ENCODE assay signal across 24 cellular contexts in the genomic region with DNA sequence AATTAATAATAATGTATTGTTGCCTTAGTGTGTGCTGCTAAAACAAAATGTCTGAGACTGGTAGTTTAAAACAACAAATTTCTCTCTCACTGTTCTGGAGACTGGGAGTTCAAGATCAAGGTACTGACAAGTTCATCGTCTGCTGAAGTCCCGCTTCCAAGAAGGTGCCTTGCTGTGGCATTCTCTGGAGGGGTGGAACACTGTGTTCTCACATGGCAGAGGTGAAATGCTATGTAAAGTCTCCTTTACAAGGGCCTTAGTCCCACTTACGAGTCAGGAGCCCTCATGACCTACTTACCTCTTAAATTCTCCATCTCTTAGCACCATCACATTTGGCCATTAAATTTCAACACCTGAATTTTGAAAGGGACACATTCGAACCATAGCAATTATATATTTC.
DNase-seq lines count a peak whose midpoint lies in the region; ATAC-seq and TF ChIP-seq lines count a peak whose summit lies in the region.
"Had no signal": no experiment of that assay in that cellular context is flagged by ENCODE, and none has a peak within 500 bp of the region (broad histone marks: within the 10 kb centered on the region; RNA-seq: fewer than 3 reads in every experiment).

No MANE protein-coding gene starts in this region.

- H3K18ac ChIP-seq in mesenchymal stem cell (ENCODE audit: low read depth in 1 of 2, low read length in 2 of 2), result no peak overlapping the region

- intact Hi-C loops in left lung (cut with DNase I), result no loop called here

- H4K8ac ChIP-seq in mesenchymal stem cell (ENCODE audit: low read length), result peak overlapping the region; percentile 91

- DNase-seq in left lung (peak in 1 of 2 donors; percentile 43), mesenchymal stem cell (no peak), chondrocyte (ENCODE audit: low spot score) (no peak)
- DNase-seq in activated effector memory CD4-positive, alpha-beta T cell treated with anti-CD3 and anti-CD28 coated beads, Interleukin-2, amount 50 U/mL, for 16 hours, result no peak
- DNase-seq in stimulated activated CD8-positive, alpha-beta memory T cell treated with anti-CD3 and anti-CD28 coated beads, Interleukin-4, amount 100 ng/mL, for 48 hours, result no peak
- DNase-seq: 8988T; ACHN; BE2C; C1 segment of cervical spinal cord; CD4-positive, alpha-beta memory T cell; CD4-positive, CD25-positive, alpha-beta regulatory T cell; CD8-positive, alpha-beta memory T cell; COR-L47; DMS 273 treated with DMSO at 0.1 percent for 48 hours; DMS153; DMS53; DMS79; DND-41; EL; GDM1 had no signal

- H2BK15ac ChIP-seq in mesenchymal stem cell (ENCODE audit: low read depth, poor library complexity, severe bottlenecking), result no peak overlapping the region

- H3K23ac ChIP-seq in mesenchymal stem cell (ENCODE audit: low read length in 2 of 2), result no peak overlapping the region

- H3K36me3 ChIP-seq in left lung, result no peaks in the 10 kb centered on the region
- no peaks in the 10 kb centered on the region for H3K36me3 ChIP-seq in mesenchymal stem cell (ENCODE audit: control insufficient read depth in 1 of 2, insufficient read depth in 2 of 2, low read depth in 1 of 2, low read length in 2 of 2)
- H3K36me3 ChIP-seq: BE2C, BLaER1 had no signal

- no peak overlapping the region for H3K4me3 ChIP-seq in left lung
- H3K4me3 ChIP-seq in mesenchymal stem cell (ENCODE audit: insufficient read depth in 1 of 2, low read depth in 1 of 2, low read length in 2 of 2), result no peak overlapping the region
- H3K4me3 ChIP-seq: BLaER1, GM12878 had no signal

- no peak overlapping the region for H3K4me3 Mint-ChIP-seq in chondrocyte (ENCODE audit: unreplicated experiment)
- H3K4me3 Mint-ChIP-seq: CD14-positive monocyte; CD4-positive, alpha-beta memory T cell; CD4-positive, CD25-positive, alpha-beta regulatory T cell; CD8-positive, alpha-beta memory T cell had no signal

- WGBS in mesenchymal stem cell, result 85% methylated on average over 3 of the region's 4 CpGs

- H3K27ac ChIP-seq in VCaP (peak overlapping the region; percentile 35), left lung (no peak overlapping the region), mesenchymal stem cell (ENCODE audit: low read length, poor library complexity, severe bottlenecking) (no peak overlapping the region)
- H3K27ac ChIP-seq: BLaER1 had no signal

- H3K27me3 Mint-ChIP-seq in chondrocyte (ENCODE audit: low read depth), result no peaks in the 10 kb centered on the region
- H3K27me3 Mint-ChIP-seq: CD4-positive, alpha-beta memory T cell had no signal

- no peak overlapping the region for H3K4me2 ChIP-seq in mesenchymal stem cell (ENCODE audit: low read length, poor library complexity, severe bottlenecking)
- H3K4me2 ChIP-seq: BLaER1 had no signal

- no peak overlapping the region for H3K4ac ChIP-seq in mesenchymal stem cell (ENCODE audit: low read depth in 1 of 2, low read length in 2 of 2)

- H3K9me3 ChIP-seq in left lung (no peaks in the 10 kb centered on the region), mesenchymal stem cell (ENCODE audit: control insufficient read depth, low read length) (no peaks in the 10 kb centered on the region)
- H3K9me3 ChIP-seq: BE2C, BLaER1 had no signal

- no peak overlapping the region for H3K27ac Mint-ChIP-seq in chondrocyte (ENCODE audit: unreplicated experiment)
- H3K27ac Mint-ChIP-seq: CD14-positive monocyte; CD4-positive, alpha-beta memory T cell; CD4-positive, CD25-positive, alpha-beta regulatory T cell; CD8-positive, alpha-beta memory T cell had no signal

- H3K4me1 ChIP-seq in left lung (no peaks in the 10 kb centered on the region), mesenchymal stem cell (ENCODE audit: control insufficient read depth, insufficient read depth, low read depth, low read length) (no peaks in the 10 kb centered on the region)
- H3K4me1 ChIP-seq: BE2C, BLaER1 had no signal

- ATAC-seq in left lung, result peak; percentile 85
- ATAC-seq: GM12878 had no signal

- H2BK5ac ChIP-seq in mesenchymal stem cell (ENCODE audit: low read depth, low read length, poor library complexity, severe bottlenecking), result no peak overlapping the region

- H2BK12ac ChIP-seq in mesenchymal stem cell (ENCODE audit: low read length in 2 of 2), result peak overlapping the region in 1 of 2 experiments; percentile 8

- TF ChIP-seq CTCF in VCaP (conservative IDR thresholded peaks at IDR 0.05), result no peak
- TF ChIP-seq CTCF in left lung (IDR thresholded peaks at IDR 0.05), result no peak
- TF ChIP-seq CTCF in chondrocyte (IDR thresholded peaks at IDR 0.05), result no peak

- H2BK120ac ChIP-seq in mesenchymal stem cell (ENCODE audit: low read depth, low read length), result no peak overlapping the region

- no peak overlapping the region for H2AFZ ChIP-seq in mesenchymal stem cell (ENCODE audit: low read depth, low read length)

- H3K4me1 Mint-ChIP-seq in chondrocyte (ENCODE audit: low read depth), result peaks cover 13% of the 10 kb centered on the region
- H3K4me1 Mint-ChIP-seq: CD14-positive monocyte; CD4-positive, alpha-beta memory T cell; CD4-positive, CD25-positive, alpha-beta regulatory T cell; CD8-positive, alpha-beta memory T cell had no signal

- H4K91ac ChIP-seq in mesenchymal stem cell (ENCODE audit: low read length), result no peak overlapping the region

- no peak overlapping the region for H3K14ac ChIP-seq in mesenchymal stem cell (ENCODE audit: low read length in 2 of 2)

- H3K9me3 Mint-ChIP-seq in chondrocyte (ENCODE audit: low read depth), result peaks cover 7% of the 10 kb centered on the region

- H3K9ac ChIP-seq in mesenchymal stem cell (ENCODE audit: low read length), result no peak overlapping the region
- H3K9ac ChIP-seq: BLaER1 had no signal

- H3K79me1 ChIP-seq in mesenchymal stem cell (replicated peaks; ENCODE audit: low read length, poor library complexity, severe bottlenecking), result no peaks in the 10 kb centered on the region

- H2AK5ac ChIP-seq in mesenchymal stem cell (ENCODE audit: low read length, severe bottlenecking), result no peak overlapping the region

- H3K27me3 ChIP-seq in left lung (no peaks in the 10 kb centered on the region), mesenchymal stem cell (ENCODE audit: control insufficient read depth in 1 of 2, insufficient read depth in 1 of 2, low read length in 2 of 2) (no peaks in the 10 kb centered on the region)
- H3K27me3 ChIP-seq: BE2C, BLaER1 had no signal

- H3K36me3 Mint-ChIP-seq in chondrocyte (ENCODE audit: low read depth), result peaks cover 1% of the 10 kb centered on the region
- H3K36me3 Mint-ChIP-seq: CD14-positive monocyte; CD4-positive, alpha-beta memory T cell; CD4-positive, CD25-positive, alpha-beta regulatory T cell had no signal
